ENCODE assay signal across 12 cellular contexts in the genomic region with DNA sequence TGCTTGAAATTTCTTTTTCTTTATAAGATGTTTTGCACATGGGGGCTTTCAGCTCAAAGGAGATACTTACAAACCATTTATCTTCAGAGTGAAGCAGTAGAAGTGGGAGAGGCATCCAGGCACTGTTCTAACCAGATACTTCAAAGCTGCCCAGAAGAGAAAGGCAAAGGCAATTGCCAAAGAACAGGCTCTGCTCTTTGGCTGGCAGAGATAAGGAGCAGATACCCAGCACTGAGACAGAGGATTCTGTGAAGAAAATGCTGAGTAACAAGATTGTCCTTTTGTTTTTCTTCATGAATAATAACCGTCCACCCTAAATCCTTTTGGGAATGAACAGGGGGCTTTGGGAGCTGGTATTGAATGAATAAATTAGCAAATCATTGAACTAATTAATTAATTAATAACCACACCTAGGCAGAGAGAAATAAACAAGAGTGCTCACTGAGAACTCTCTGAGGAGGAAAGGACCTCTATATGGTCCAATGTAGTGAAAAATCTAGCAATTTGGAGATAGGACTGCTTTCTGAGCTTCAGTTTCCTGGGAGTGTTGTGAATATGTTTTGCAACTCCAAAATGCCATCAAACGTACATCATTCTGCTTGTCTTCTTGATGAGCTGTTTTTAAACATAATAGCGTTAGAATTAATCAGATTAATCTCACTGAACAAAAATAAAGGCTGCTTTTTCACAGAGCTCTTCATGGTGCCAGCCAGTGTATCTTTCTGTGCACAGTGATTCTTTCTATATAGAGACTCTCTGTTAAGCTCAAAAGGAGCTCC.
DNase-seq lines count a peak whose midpoint lies in the region; ATAC-seq and TF ChIP-seq lines count a peak whose summit lies in the region.
"Had no signal": no experiment of that assay in that cellular context is flagged by ENCODE, and none has a peak within 500 bp of the region (broad histone marks: within the 10 kb centered on the region; RNA-seq: fewer than 3 reads in every experiment).

No MANE protein-coding gene starts in this region.

- peaks cover 91% of the 10 kb centered on the region for H3K4me1 Mint-ChIP-seq in activated T-cell treated with anti-CD3 and anti-CD28 coated beads, Interleukin-2, amount 50 U/mL, for 24 hours (ENCODE audit: low read depth)
- peaks cover 92% of the 10 kb centered on the region for H3K4me1 Mint-ChIP-seq in activated T-cell treated with anti-CD3 and anti-CD28 coated beads, Interleukin-2, amount 50 U/mL, for 4 hours (ENCODE audit: low read depth)
- peaks cover 48% of the 10 kb centered on the region for H3K4me1 Mint-ChIP-seq in T-helper 17 cell
- peaks cover 91% of the 10 kb centered on the region for H3K4me1 Mint-ChIP-seq in stimulated activated memory B cell treated with anti-CD40 and anti-IgM and Interleukin-4, amounts not matched to agents 10 μg/mL and 1 μg/mL and 100 μg/mL, for 72 hours

- peaks cover 9% of the 10 kb centered on the region for H3K9me3 Mint-ChIP-seq in activated T-cell treated with anti-CD3 and anti-CD28 coated beads, Interleukin-2, amount 50 U/mL, for 24 hours
- H3K9me3 Mint-ChIP-seq in activated T-cell treated with anti-CD3 and anti-CD28 coated beads, Interleukin-2, amount 50 U/mL, for 4 hours, result peaks cover 3% of the 10 kb centered on the region
- H3K9me3 Mint-ChIP-seq in stimulated activated memory B cell treated with anti-CD40 and anti-IgM and Interleukin-4, amounts not matched to agents 10 μg/mL and 1 μg/mL and 100 μg/mL, for 72 hours, result peaks cover 6% of the 10 kb centered on the region

- H3K4me3 ChIP-seq in epithelial cell of esophagus (ENCODE audit: low read length), result no peak overlapping the region
- H3K4me3 ChIP-seq: upper lobe of left lung had no signal

- no peaks in the 10 kb centered on the region for H3K36me3 Mint-ChIP-seq in activated T-cell treated with anti-CD3 and anti-CD28 coated beads, Interleukin-2, amount 50 U/mL, for 24 hours (ENCODE audit: low read depth)
- H3K36me3 Mint-ChIP-seq in activated T-cell treated with anti-CD3 and anti-CD28 coated beads, Interleukin-2, amount 50 U/mL, for 4 hours (ENCODE audit: insufficient read depth), result no peaks in the 10 kb centered on the region
- H3K36me3 Mint-ChIP-seq in T-helper 17 cell (ENCODE audit: low read depth), result no peaks in the 10 kb centered on the region
- no peaks in the 10 kb centered on the region for H3K36me3 Mint-ChIP-seq in stimulated activated memory B cell treated with anti-CD40 and anti-IgM and Interleukin-4, amounts not matched to agents 10 μg/mL and 1 μg/mL and 100 μg/mL, for 72 hours

- H3K4me3 Mint-ChIP-seq in activated T-cell treated with anti-CD3 and anti-CD28 coated beads, Interleukin-2, amount 50 U/mL, for 24 hours, result no peak overlapping the region
- no peak overlapping the region for H3K4me3 Mint-ChIP-seq in activated T-cell treated with anti-CD3 and anti-CD28 coated beads, Interleukin-2, amount 50 U/mL, for 4 hours
- no peak overlapping the region for H3K4me3 Mint-ChIP-seq in T-helper 17 cell
- no peak overlapping the region for H3K4me3 Mint-ChIP-seq in stimulated activated memory B cell treated with anti-CD40 and anti-IgM and Interleukin-4, amounts not matched to agents 10 μg/mL and 1 μg/mL and 100 μg/mL, for 72 hours

- no peak for ATAC-seq in activated T-cell treated with anti-CD3 and anti-CD28 coated beads, Interleukin-2, amount 50 U/mL, for 4 hours
- ATAC-seq in T-helper 17 cell, result no peak
- ATAC-seq in stimulated activated memory B cell treated with anti-CD40 and anti-IgM and Interleukin-4, amounts not matched to agents 10 μg/mL and 1 μg/mL and 100 μg/mL, for 72 hours, result no peak

- no peak for DNase-seq in activated T-cell treated with anti-CD3 and anti-CD28 coated beads, Interleukin-2, amount 50 U/mL, for 24 hours
- no peak for DNase-seq in activated T-cell treated with anti-CD3 and anti-CD28 coated beads, Interleukin-2, amount 50 U/mL, for 4 hours
- DNase-seq in T-helper 17 cell (no peak), epithelial cell of esophagus (ENCODE audit: low read depth) (peak; percentile 82), hepatic stellate cell (ENCODE audit: low spot score) (no peak), medulla oblongata (ENCODE audit: extremely low spot score) (no peak)
- DNase-seq in stimulated activated CD4-positive, alpha-beta T cell treated with anti-CD3 and anti-CD28 coated beads, Interleukin-4, amount 100 ng/mL, for 1 hour, result no peak
- DNase-seq: amygdala, MV-4-11, SHP77 treated with DMSO at 0.1 percent for 48 hours, upper lobe of left lung had no signal

- H3K27me3 Mint-ChIP-seq in activated T-cell treated with anti-CD3 and anti-CD28 coated beads, Interleukin-2, amount 50 U/mL, for 24 hours, result no peaks in the 10 kb centered on the region
- no peaks in the 10 kb centered on the region for H3K27me3 Mint-ChIP-seq in activated T-cell treated with anti-CD3 and anti-CD28 coated beads, Interleukin-2, amount 50 U/mL, for 4 hours (ENCODE audit: low read depth)
- H3K27me3 Mint-ChIP-seq in T-helper 17 cell, result no peaks in the 10 kb centered on the region
- no peaks in the 10 kb centered on the region for H3K27me3 Mint-ChIP-seq in stimulated activated memory B cell treated with anti-CD40 and anti-IgM and Interleukin-4, amounts not matched to agents 10 μg/mL and 1 μg/mL and 100 μg/mL, for 72 hours

- H3K9me3 ChIP-seq in T-helper 17 cell (ENCODE audit: control insufficient read depth, low read length, poor library complexity, severe bottlenecking), result no peaks in the 10 kb centered on the region
- H3K9me3 ChIP-seq: upper lobe of left lung had no signal

- peak overlapping the region; percentile 89 for H3K27ac Mint-ChIP-seq in activated T-cell treated with anti-CD3 and anti-CD28 coated beads, Interleukin-2, amount 50 U/mL, for 24 hours
- H3K27ac Mint-ChIP-seq in T-helper 17 cell, result peak overlapping the region; percentile 39
- peak overlapping the region; percentile 87 for H3K27ac Mint-ChIP-seq in stimulated activated memory B cell treated with anti-CD40 and anti-IgM and Interleukin-4, amounts not matched to agents 10 μg/mL and 1 μg/mL and 100 μg/mL, for 72 hours

- no peak for TF ChIP-seq CTCF in epithelial cell of esophagus (IDR thresholded peaks at IDR 0.05; ENCODE audit: insufficient read depth, low read depth, low read length, missing control alignments)

Comparison
In these comparisons a context has a peak if more than half of its experiments do, and no peak if none do; other contexts are left out.
1. H3K27ac Mint-ChIP-seq: peak in every context shown above with its lines; median percentile 89 in activated T-cell treated with anti-CD3 and anti-CD28 coated beads, Interleukin-2, amount 50 U/mL, for 24 hours; 87 in stimulated activated memory B cell treated with anti-CD40 and anti-IgM and Interleukin-4, amounts not matched to agents 10 μg/mL and 1 μg/mL and 100 μg/mL, for 72 hours; 39 in T-helper 17 cell.